In the genomic region with DNA sequence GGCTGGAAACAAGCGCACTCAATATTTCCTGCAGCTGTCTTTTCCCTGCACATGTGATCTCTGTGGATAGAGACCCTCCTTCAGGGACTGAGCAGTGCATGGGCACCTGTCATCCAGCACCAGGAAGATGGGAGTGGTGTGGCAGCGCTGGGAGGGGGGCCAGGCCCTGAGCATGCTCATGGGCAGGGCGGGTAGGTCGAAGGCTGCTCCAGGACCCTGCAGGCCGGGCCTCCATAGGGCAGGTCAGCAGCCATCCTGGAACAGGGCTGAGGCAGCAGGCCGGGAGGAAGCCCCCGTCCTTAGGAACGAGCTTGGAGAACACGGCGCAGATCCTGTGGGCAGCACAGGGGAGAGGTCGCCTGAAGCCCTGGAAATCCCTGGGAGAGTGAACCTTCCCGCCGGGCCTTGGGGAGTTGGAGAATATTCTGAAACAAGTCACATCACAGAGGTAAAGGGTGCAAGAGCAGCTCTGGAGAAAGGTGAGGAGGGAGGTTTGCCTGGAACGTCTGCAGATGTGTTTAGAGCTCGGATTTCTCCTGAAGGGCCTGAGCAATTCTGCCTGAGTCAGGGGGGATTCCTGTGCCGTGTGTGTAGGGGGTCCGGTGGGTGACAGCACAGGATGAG, we compare ENCODE assay signal across 18 cellular contexts.
DNase-seq lines count a peak whose midpoint lies in the region; ATAC-seq and TF ChIP-seq lines count a peak whose summit lies in the region.
"Had no signal": no experiment of that assay in that cellular context is flagged by ENCODE, and none has a peak within 500 bp of the region (broad histone marks: within the 10 kb centered on the region; RNA-seq: fewer than 3 reads in every experiment).

No MANE protein-coding gene starts in this region.

- H3K27me3 ChIP-seq in lung (ENCODE audit: control insufficient read depth, insufficient read depth): no peaks in the 10 kb centered on the region
- no peaks in the 10 kb centered on the region for H3K27me3 ChIP-seq in prostate gland (replicated peaks; ENCODE audit: insufficient read depth)
- no peaks in the 10 kb centered on the region for H3K27me3 ChIP-seq in upper lobe of right lung
- H3K27me3 ChIP-seq: BLaER1 treated with 17β-estradiol and CSF1 and Interleukin-3, amounts not matched to agents 10 nM and 100 nM; colonic mucosa had no signal

- H3K9me3 Mint-ChIP-seq in stimulated activated naive CD8-positive, alpha-beta T cell treated with anti-CD3 and anti-CD28 coated beads, Interleukin-15, amount 100 ng/mL, for 72 hours: no peaks in the 10 kb centered on the region

- H3K4me3 ChIP-seq in coronary artery: peak overlapping the region; percentile 40
- H3K4me3 ChIP-seq in lung: no peak overlapping the region
- no peak overlapping the region for H3K4me3 ChIP-seq in prostate gland
- no peak overlapping the region for H3K4me3 ChIP-seq in upper lobe of right lung
- H3K4me3 ChIP-seq: BLaER1 treated with 17β-estradiol and CSF1 and Interleukin-3, amounts not matched to agents 10 nM and 100 nM; colonic mucosa; GM12878 had no signal

- no peak for TF ChIP-seq CTCF in coronary artery (IDR thresholded peaks at IDR 0.05)
- TF ChIP-seq CTCF in lung (IDR thresholded peaks at IDR 0.05; ENCODE audit: control extremely low read depth, extremely low read depth): no peak
- no peak for TF ChIP-seq CTCF in prostate gland (IDR thresholded peaks at IDR 0.05)
- no peak for TF ChIP-seq CTCF in upper lobe of right lung (IDR thresholded peaks at IDR 0.05)

- H3K36me3 ChIP-seq in lung (ENCODE audit: control insufficient read depth in 2 of 2, insufficient read depth in 2 of 2, low read length in 2 of 2) (no peaks in the 10 kb centered on the region), prostate gland (no peaks in the 10 kb centered on the region), upper lobe of right lung (no peaks in the 10 kb centered on the region)
- H3K36me3 ChIP-seq: BLaER1 treated with 17β-estradiol and CSF1 and Interleukin-3, amounts not matched to agents 10 nM and 100 nM; colonic mucosa had no signal

- 84 to 86% methylated on average over 17 of the region's 17 CpGs for WGBS in lung, 2 donors
- 80% methylated on average over 17 of the region's 17 CpGs for WGBS in prostate gland

- no peak overlapping the region for H3K27ac Mint-ChIP-seq in stimulated activated naive CD8-positive, alpha-beta T cell treated with anti-CD3 and anti-CD28 coated beads, Interleukin-15, amount 100 ng/mL, for 72 hours

- DNase-seq in coronary artery (ENCODE audit: low spot score) (no peak), lung (ENCODE audit: low spot score) (peak; percentile 25), prostate gland (ENCODE audit: low spot score) (no peak), upper lobe of right lung (no peak), NCI-H69 (lab: John Stamatoyannopoulos, UW) (no peak), glomerular visceral epithelial cell (ENCODE audit: extremely low spot score) (no peak)
- DNase-seq in stimulated activated naive CD8-positive, alpha-beta T cell treated with anti-CD3 and anti-CD28 coated beads, Interleukin-15, amount 100 ng/mL, for 72 hours: no peak
- DNase-seq: activated CD4-positive, CD25-positive, alpha-beta regulatory T cell treated with anti-CD3 and anti-CD28 coated beads, Interleukin-2, amount 50 U/mL, for 72 hours; activated gamma-delta T cell; Calu3; NCI-H1048; NCI-H187; stimulated activated CD4-positive, alpha-beta T cell treated with anti-CD3 and anti-CD28 coated beads, Interleukin-4, amount 100 ng/mL, for 24 hours; stimulated activated naive CD4-positive, alpha-beta T cell treated with Interleukin-2 at 50 U/mL for 16 hours; T-helper 1 cell had no signal

- H3K9me3 ChIP-seq in lung (ENCODE audit: control insufficient read depth in 2 of 2, insufficient read depth in 1 of 2, low read length in 1 of 2): peaks cover 0 to 2% of the 10 kb centered on the region in 2 donors
- H3K9me3 ChIP-seq in prostate gland: no peaks in the 10 kb centered on the region
- H3K9me3 ChIP-seq in upper lobe of right lung: no peaks in the 10 kb centered on the region
- H3K9me3 ChIP-seq: BLaER1 treated with 17β-estradiol and CSF1 and Interleukin-3, amounts not matched to agents 10 nM and 100 nM; colonic mucosa had no signal

- no peaks in the 10 kb centered on the region for H3K4me1 Mint-ChIP-seq in stimulated activated naive CD8-positive, alpha-beta T cell treated with anti-CD3 and anti-CD28 coated beads, Interleukin-15, amount 100 ng/mL, for 72 hours

- intact Hi-C loops in prostate gland (cut with DNase I): no loop called here
- intact Hi-C loops in upper lobe of right lung (cut with DNase I): no loop called here

- H3K27ac ChIP-seq in coronary artery: peak overlapping the region; percentile 50 to 82
- no peak overlapping the region for H3K27ac ChIP-seq in lung (ENCODE audit: low read depth in 1 of 2, low read length in 1 of 2)
- peak overlapping the region; percentile 38 to 43 for H3K27ac ChIP-seq in prostate gland
- H3K27ac ChIP-seq in upper lobe of right lung: no peak overlapping the region
- H3K27ac ChIP-seq: BLaER1 treated with 17β-estradiol and CSF1 and Interleukin-3, amounts not matched to agents 10 nM and 100 nM; colonic mucosa had no signal

- TF ChIP-seq POLR2A in prostate gland (IDR thresholded peaks at IDR 0.05): no peak

- no peak overlapping the region for H3K4me3 Mint-ChIP-seq in stimulated activated naive CD8-positive, alpha-beta T cell treated with anti-CD3 and anti-CD28 coated beads, Interleukin-15, amount 100 ng/mL, for 72 hours

- H3K27me3 Mint-ChIP-seq in stimulated activated naive CD8-positive, alpha-beta T cell treated with anti-CD3 and anti-CD28 coated beads, Interleukin-15, amount 100 ng/mL, for 72 hours: peaks cover 19% of the 10 kb centered on the region

- H3K4me1 ChIP-seq in lung (ENCODE audit: control insufficient read depth in 2 of 2, insufficient read depth in 2 of 2, low read length in 2 of 2): no peaks in the 10 kb centered on the region
- no peaks in the 10 kb centered on the region for H3K4me1 ChIP-seq in prostate gland (replicated peaks)
- peaks cover 5% of the 10 kb centered on the region for H3K4me1 ChIP-seq in upper lobe of right lung
- H3K4me1 ChIP-seq: BLaER1 treated with 17β-estradiol and CSF1 and Interleukin-3, amounts not matched to agents 10 nM and 100 nM; colonic mucosa had no signal

- no peak for ATAC-seq in lung (ENCODE audit: insufficient read depth, low FRiP score)
- peak; percentile 30 for ATAC-seq in upper lobe of right lung
- no peak for ATAC-seq in stimulated activated naive CD8-positive, alpha-beta T cell treated with anti-CD3 and anti-CD28 coated beads, Interleukin-15, amount 100 ng/mL, for 72 hours
- ATAC-seq: GM12878 had no signal

Comparison
In these comparisons a context has a peak if more than half of its experiments do, and no peak if none do; other contexts are left out.
1. H3K27ac ChIP-seq: peak in coronary artery (2 of 2) and prostate gland (2 of 2); none in lung (0 of 2) and upper lobe of right lung (single experiment).